17 cellular contexts compared by ENCODE assay signal in genomic region chr10:112738586-112739218, GRCh38.
DNase-seq lines count a peak whose midpoint lies in the region; ATAC-seq and TF ChIP-seq lines count a peak whose summit lies in the region.
"Had no signal": no experiment of that assay in that cellular context is flagged by ENCODE, and none has a peak within 500 bp of the region (broad histone marks: within the 10 kb centered on the region; RNA-seq: fewer than 3 reads in every experiment).

No MANE protein-coding gene starts in this region.

- H3K36me3 ChIP-seq in lower lobe of right lung, result no peaks in the 10 kb centered on the region
- H3K36me3 ChIP-seq: HAP-1 had no signal

- intact Hi-C loops in lower lobe of right lung (cut with DNase I), result no loop called here

- H3K36me3 Mint-ChIP-seq in mesothelial cell of epicardium, result no peaks in the 10 kb centered on the region
- H3K36me3 Mint-ChIP-seq in stimulated activated naive B cell treated with anti-CD40 and anti-IgM and Interleukin-4, amounts not matched to agents 10 μg/mL and 1 μg/mL and 100 μg/mL, for 72 hours, result peaks cover 25 to 52% of the 10 kb centered on the region in 2 donors

- TF ChIP-seq CTCF in mesothelial cell of epicardium (IDR thresholded peaks at IDR 0.05; ENCODE audit: unreplicated experiment) (no peak), lower lobe of right lung (IDR thresholded peaks at IDR 0.05) (no peak)

- H3K27me3 ChIP-seq in lower lobe of right lung (ENCODE audit: low read depth), result no peaks in the 10 kb centered on the region
- H3K27me3 ChIP-seq: BLaER1 had no signal

- DNase-seq in ecto neural progenitor cell (ENCODE audit: low spot score), result peak; percentile 61
- no peak for DNase-seq in mesothelial cell of epicardium (ENCODE audit: low spot score in 2 of 2, unreplicated experiment in 2 of 2)
- no peak for DNase-seq in stimulated activated naive B cell treated with anti-CD40 and anti-IgM and Interleukin-4, amounts not matched to agents 10 μg/mL and 1 μg/mL and 100 μg/mL, for 72 hours
- no peak for DNase-seq in lower lobe of right lung
- DNase-seq in cerebellar cortex (ENCODE audit: low spot score), result no peak
- DNase-seq: MV-4-11, NCI-H1436 treated with DMSO at 0.1 percent for 48 hours, NCI-H2081 treated with DMSO at 0.1 percent for 48 hours, NCI-H2227 treated with DMSO at 0.1 percent for 48 hours, NCI-H526 treated with DMSO at 0.1 percent for 48 hours had no signal

- H3K4me3 Mint-ChIP-seq in mesothelial cell of epicardium, result no peak overlapping the region
- no peak overlapping the region for H3K4me3 Mint-ChIP-seq in stimulated activated naive B cell treated with anti-CD40 and anti-IgM and Interleukin-4, amounts not matched to agents 10 μg/mL and 1 μg/mL and 100 μg/mL, for 72 hours
- H3K4me3 Mint-ChIP-seq: IgD-negative memory B cell had no signal

- no peak for ATAC-seq in stimulated activated naive B cell treated with anti-CD40 and anti-IgM and Interleukin-4, amounts not matched to agents 10 μg/mL and 1 μg/mL and 100 μg/mL, for 72 hours (replicated peaks)
- no peak for ATAC-seq in lower lobe of right lung
- ATAC-seq in GM21529 (IDR thresholded peaks at IDR 0.05; ENCODE audit: unreplicated experiment), result no peak
- ATAC-seq: GM12878 had no signal

- H3K9me3 Mint-ChIP-seq in mesothelial cell of epicardium, result no peaks in the 10 kb centered on the region
- H3K9me3 Mint-ChIP-seq in stimulated activated naive B cell treated with anti-CD40 and anti-IgM and Interleukin-4, amounts not matched to agents 10 μg/mL and 1 μg/mL and 100 μg/mL, for 72 hours, result peaks cover 0 to 4% of the 10 kb centered on the region in 2 donors

- no peaks in the 10 kb centered on the region for H3K9me3 ChIP-seq in lower lobe of right lung
- H3K9me3 ChIP-seq: HAP-1 had no signal

- no peak overlapping the region for H3K27ac ChIP-seq in lower lobe of right lung
- H3K27ac ChIP-seq: BLaER1, RWPE1 had no signal

- H3K27me3 Mint-ChIP-seq in mesothelial cell of epicardium (ENCODE audit: low read depth), result no peaks in the 10 kb centered on the region
- H3K27me3 Mint-ChIP-seq in stimulated activated naive B cell treated with anti-CD40 and anti-IgM and Interleukin-4, amounts not matched to agents 10 μg/mL and 1 μg/mL and 100 μg/mL, for 72 hours, result no peaks in the 10 kb centered on the region
- H3K27me3 Mint-ChIP-seq: IgD-negative memory B cell had no signal

- H3K4me1 ChIP-seq in lower lobe of right lung, result peaks cover 5% of the 10 kb centered on the region

- peaks cover 65% of the 10 kb centered on the region for H3K4me1 Mint-ChIP-seq in mesothelial cell of epicardium
- H3K4me1 Mint-ChIP-seq in stimulated activated naive B cell treated with anti-CD40 and anti-IgM and Interleukin-4, amounts not matched to agents 10 μg/mL and 1 μg/mL and 100 μg/mL, for 72 hours, result peaks cover 0 to 2% of the 10 kb centered on the region in 2 donors
- H3K4me1 Mint-ChIP-seq: IgD-negative memory B cell had no signal

- no peak overlapping the region for H3K4me3 ChIP-seq in lower lobe of right lung
- H3K4me3 ChIP-seq: BLaER1, GM12878, HAP-1 had no signal

- H3K27ac Mint-ChIP-seq in mesothelial cell of epicardium, result peak overlapping the region; percentile 70
- peak overlapping the region; percentile 69 for H3K27ac Mint-ChIP-seq in stimulated activated naive B cell treated with anti-CD40 and anti-IgM and Interleukin-4, amounts not matched to agents 10 μg/mL and 1 μg/mL and 100 μg/mL, for 72 hours
- H3K27ac Mint-ChIP-seq: IgD-negative memory B cell had no signal

TF ChIP-seq in PFSK-1, 5 proteins besides CTCF, POLR2A, EP300 and RAD21:
- TF ChIP-seq REST (IDR thresholded peaks at IDR 0.05; ENCODE audit: insufficient read depth in 1 of 2, low read depth in 2 of 2, low read length in 2 of 2), result no peak
- TF ChIP-seq FOXP2 (optimal IDR thresholded peaks at IDR 0.05; ENCODE audit: borderline replicate concordance, extremely low read depth, extremely low read length, insufficient read depth), result peak; percentile 51
